In genomic region chr17:33674685-33675084, GRCh38 we compare ENCODE assay signal across 9 cellular contexts.
DNase-seq lines count a peak whose midpoint lies in the region; ATAC-seq and TF ChIP-seq lines count a peak whose summit lies in the region.
"Had no signal": no experiment of that assay in that cellular context is flagged by ENCODE, and none has a peak within 500 bp of the region (broad histone marks: within the 10 kb centered on the region; RNA-seq: fewer than 3 reads in every experiment).

No MANE protein-coding gene starts in this region.

- no peak overlapping the region for H3K27ac ChIP-seq in DOHH2 (ENCODE audit: low read depth, low read length)
- no peak overlapping the region for H3K27ac ChIP-seq in PC-9
- H3K27ac ChIP-seq in left ventricle myocardium inferior (replicated peaks) = no peak overlapping the region

- no peak overlapping the region for H3K4me3 Mint-ChIP-seq in activated naive CD8-positive, alpha-beta T cell treated with anti-CD3 and anti-CD28 coated beads, Interleukin-2, amount 50 U/mL, for 24 hours
- H3K4me3 Mint-ChIP-seq: dendritic cell treated with granulocyte-macrophage colony-stimulating factor and Interleukin-4, amounts not matched to agents 40 ng/mL and 50 ng/mL, for 4 days had no signal

- no peaks in the 10 kb centered on the region for H3K9me3 Mint-ChIP-seq in activated naive CD8-positive, alpha-beta T cell treated with anti-CD3 and anti-CD28 coated beads, Interleukin-2, amount 50 U/mL, for 24 hours
- H3K9me3 Mint-ChIP-seq: dendritic cell treated with granulocyte-macrophage colony-stimulating factor and Interleukin-4, amounts not matched to agents 40 ng/mL and 50 ng/mL, for 4 days had no signal

- H2AFZ ChIP-seq in PC-9 = no peak overlapping the region

- POLR2A ChIA-PET in PC-9 (lab: Charles Lee; ENCODE audit: unreplicated experiment) = no interaction called here

- H3K4me3 ChIP-seq in DOHH2 (ENCODE audit: low read length) = no peak overlapping the region
- no peak overlapping the region for H3K4me3 ChIP-seq in PC-9
- H3K4me3 ChIP-seq in left ventricle myocardium inferior = no peak overlapping the region

- no peaks in the 10 kb centered on the region for H3K9me3 ChIP-seq in DOHH2 (ENCODE audit: control insufficient read depth, insufficient read depth, low read length)
- H3K9me3 ChIP-seq in PC-9 (ENCODE audit: insufficient read depth, low read depth) = no peaks in the 10 kb centered on the region
- no peaks in the 10 kb centered on the region for H3K9me3 ChIP-seq in left ventricle myocardium inferior (replicated peaks)

- no peaks in the 10 kb centered on the region for H3K4me1 Mint-ChIP-seq in activated naive CD8-positive, alpha-beta T cell treated with anti-CD3 and anti-CD28 coated beads, Interleukin-2, amount 50 U/mL, for 24 hours

- CTCF ChIA-PET in PC-9 (lab: Charles Lee) = interaction anchor here (0.6 kb wide), 1 partner anchor 17 kb away, joined by 6 read pairs; no protein-coding TSS in a partner anchor

- H3K36me3 Mint-ChIP-seq in activated naive CD8-positive, alpha-beta T cell treated with anti-CD3 and anti-CD28 coated beads, Interleukin-2, amount 50 U/mL, for 24 hours (ENCODE audit: low read depth) = no peaks in the 10 kb centered on the region

- H3K36me3 ChIP-seq in DOHH2 (ENCODE audit: control insufficient read depth, low read length) (no peaks in the 10 kb centered on the region), PC-9 (ENCODE audit: low read depth) (no peaks in the 10 kb centered on the region), left ventricle myocardium inferior (no peaks in the 10 kb centered on the region)

- peaks cover 7% of the 10 kb centered on the region for H3K27me3 Mint-ChIP-seq in activated naive CD8-positive, alpha-beta T cell treated with anti-CD3 and anti-CD28 coated beads, Interleukin-2, amount 50 U/mL, for 24 hours

- no peak overlapping the region for H3K27ac Mint-ChIP-seq in activated naive CD8-positive, alpha-beta T cell treated with anti-CD3 and anti-CD28 coated beads, Interleukin-2, amount 50 U/mL, for 24 hours
- H3K27ac Mint-ChIP-seq: dendritic cell treated with granulocyte-macrophage colony-stimulating factor and Interleukin-4, amounts not matched to agents 40 ng/mL and 50 ng/mL, for 4 days had no signal

- H4K20me1 ChIP-seq in DOHH2 (ENCODE audit: control insufficient read depth, insufficient read depth, low read depth, low read length) = no peaks in the 10 kb centered on the region
- H4K20me1 ChIP-seq in PC-9 (ENCODE audit: insufficient read depth) = no peaks in the 10 kb centered on the region

- H3K79me2 ChIP-seq in DOHH2 (ENCODE audit: control insufficient read depth, low read length) (no peaks in the 10 kb centered on the region), PC-9 (ENCODE audit: low read depth) (no peaks in the 10 kb centered on the region)

- H3K9me2 ChIP-seq in DOHH2 (replicated peaks; ENCODE audit: control insufficient read depth, low read length) = no peaks in the 10 kb centered on the region
- H3K9me2 ChIP-seq in PC-9 (ENCODE audit: insufficient read depth) = no peaks in the 10 kb centered on the region

- no TSS peak for BruUV-seq in PC-9 (replicated peaks; lab: Mats Ljungman, UMichigan)

- H3K4me2 ChIP-seq in DOHH2 (ENCODE audit: low read length) (no peak overlapping the region), PC-9 (no peak overlapping the region)

- H3K4me1 ChIP-seq in DOHH2 (ENCODE audit: control insufficient read depth, low read length) (no peaks in the 10 kb centered on the region), PC-9 (replicated peaks; ENCODE audit: insufficient read depth) (no peaks in the 10 kb centered on the region), left ventricle myocardium inferior (no peaks in the 10 kb centered on the region)

- TF ChIP-seq CTCF in DOHH2 (IDR thresholded peaks at IDR 0.05; ENCODE audit: low read depth, low read length, poor library complexity, severe bottlenecking) (peak; percentile 75), PC-9 (conservative IDR thresholded peaks at IDR 0.05) (peak; percentile 73), left ventricle myocardium inferior (IDR thresholded peaks at IDR 0.05; ENCODE audit: borderline replicate concordance) (peak; percentile 88)

- H3K27me3 ChIP-seq in DOHH2 (ENCODE audit: control insufficient read depth, low read length) (no peaks in the 10 kb centered on the region), PC-9 (ENCODE audit: insufficient read depth, low read depth) (no peaks in the 10 kb centered on the region), left ventricle myocardium inferior (ENCODE audit: low read depth) (peaks cover 23% of the 10 kb centered on the region)

- H3F3A ChIP-seq in DOHH2 (ENCODE audit: control insufficient read depth, insufficient read depth) (no peaks in the 10 kb centered on the region), PC-9 (ENCODE audit: insufficient read depth, low read depth) (no peaks in the 10 kb centered on the region)

- DNase-seq in PC-9 (peak in 1 of 2 experiments; percentile 37), left ventricle myocardium inferior (peak; percentile 51), retina (peak; percentile 84), OCI-M2 (lab: John Stamatoyannopoulos, UW; ENCODE audit: unreplicated experiment) (no peak)
- peak; percentile 49 for DNase-seq in activated naive CD8-positive, alpha-beta T cell treated with anti-CD3 and anti-CD28 coated beads, Interleukin-2, amount 50 U/mL, for 24 hours

- ATAC-seq in HG02798 (IDR thresholded peaks at IDR 0.05; ENCODE audit: poor library complexity, unreplicated experiment) = peak; percentile 53
- ATAC-seq in activated naive CD8-positive, alpha-beta T cell treated with anti-CD3 and anti-CD28 coated beads, Interleukin-2, amount 50 U/mL, for 24 hours = no peak
- ATAC-seq in GM19452 (IDR thresholded peaks at IDR 0.05; ENCODE audit: unreplicated experiment) = no peak

- intact Hi-C loops in PC-9 (cut with micrococcal nuclease; ENCODE audit: unreplicated experiment) = loop anchor here (10.0 kb wide), 2 partner anchors 660 to 890 kb away; no protein-coding TSS in a partner anchor
- intact Hi-C loops in left ventricle myocardium inferior (cut with micrococcal nuclease) = loop anchor here (10.0 kb wide), 1 partner anchor 630 kb away; no protein-coding TSS in a partner anchor
